ENCODE assay signal across 9 cellular contexts in the genomic region with DNA sequence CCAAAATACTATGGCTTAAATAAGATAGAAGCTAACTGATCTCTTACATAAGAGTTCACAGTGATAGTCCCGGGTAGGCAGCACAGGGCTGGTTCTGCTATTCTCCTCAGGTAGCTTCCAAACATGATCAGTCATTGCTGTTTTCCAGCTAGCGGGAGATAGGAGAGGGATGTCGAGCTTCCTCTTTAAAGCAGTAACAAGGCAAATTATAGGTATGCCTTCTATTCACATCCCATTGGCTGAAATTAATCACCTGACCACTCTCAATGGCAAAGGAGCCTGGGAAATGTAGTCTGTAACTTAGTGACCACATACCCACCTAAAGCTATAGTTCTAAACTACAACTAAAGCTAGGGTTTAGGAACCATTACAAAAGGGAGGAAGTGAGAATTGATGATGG. TPM values are rescaled to one million over a fixed set of nuclear protein-coding genes. Genes with fewer than 3 reads are reported as not detected.
A peak's percentile ranks its signal among the peaks of the same experiment; 100 is the strongest.
DNase-seq lines count a peak whose midpoint lies in the region; ATAC-seq and TF ChIP-seq lines count a peak whose summit lies in the region.
"Had no signal": no experiment of that assay in that cellular context is flagged by ENCODE, and none has a peak within 500 bp of the region (broad histone marks: within the 10 kb centered on the region; RNA-seq: fewer than 3 reads in every experiment).

No MANE protein-coding gene starts in this region.

- no peak overlapping the region for H3K9ac ChIP-seq in BLaER1 treated with 17β-estradiol and CSF1 and Interleukin-3, amounts not matched to agents 10 nM and 100 nM

- no peak overlapping the region for H3K27ac ChIP-seq in BLaER1 treated with 17β-estradiol and CSF1 and Interleukin-3, amounts not matched to agents 10 nM and 100 nM
- H3K27ac ChIP-seq in SJCRH30 (no peak overlapping the region), tibial nerve (no peak overlapping the region)
- H3K27ac ChIP-seq: VCaP had no signal

- WGBS in tibial nerve, 2 donors, result 3 to 6% methylated on average over 3 of the region's 3 CpGs

- TF ChIP-seq CTCF in epithelial cell of esophagus (IDR thresholded peaks at IDR 0.05; ENCODE audit: insufficient read depth, low read depth, low read length, missing control alignments), result no peak
- no peak for TF ChIP-seq CTCF in neural crest cell (conservative IDR thresholded peaks at IDR 0.05)
- no peak for TF ChIP-seq CTCF in tibial nerve (IDR thresholded peaks at IDR 0.05)

- H3K4me2 ChIP-seq in BLaER1 treated with 17β-estradiol and CSF1 and Interleukin-3, amounts not matched to agents 10 nM and 100 nM, result peak overlapping the region; percentile 2 to 66 (median 39); a peak in 14 of 22 replicates

- H3K4me1 ChIP-seq in BLaER1 treated with 17β-estradiol and CSF1 and Interleukin-3, amounts not matched to agents 10 nM and 100 nM, result no peaks in the 10 kb centered on the region
- H3K4me1 ChIP-seq in SJCRH30, result no peaks in the 10 kb centered on the region
- no peaks in the 10 kb centered on the region for H3K4me1 ChIP-seq in tibial nerve

- H3K4me3 Mint-ChIP-seq in neural crest cell, result peak overlapping the region; percentile 78

- peaks cover 10% of the 10 kb centered on the region for H3K4me1 Mint-ChIP-seq in neural crest cell

- H3K27me3 ChIP-seq in BLaER1 treated with 17β-estradiol and CSF1 and Interleukin-3, amounts not matched to agents 10 nM and 100 nM, result no peaks in the 10 kb centered on the region
- no peaks in the 10 kb centered on the region for H3K27me3 ChIP-seq in MG63
- no peaks in the 10 kb centered on the region for H3K27me3 ChIP-seq in SJCRH30
- H3K27me3 ChIP-seq in tibial nerve, result no peaks in the 10 kb centered on the region

- ATAC-seq in GM18499 (IDR thresholded peaks at IDR 0.05; ENCODE audit: insufficient read depth, unreplicated experiment) (peak; percentile 98), HG02642 (IDR thresholded peaks at IDR 0.05; ENCODE audit: poor library complexity, unreplicated experiment) (peak; percentile 98)

- DNase-seq in MG63 (peak; percentile 8), SJCRH30 (peak; percentile 49 to 86), epithelial cell of esophagus (ENCODE audit: low read depth) (peak; percentile 74), neural crest cell (ENCODE audit: low read depth, low spot score) (peak; percentile 16), tibial nerve (ENCODE audit: low spot score in 2 of 2) (no peak)

- no peaks in the 10 kb centered on the region for H3K36me3 Mint-ChIP-seq in neural crest cell (ENCODE audit: low read depth)

- no peak for TF ChIP-seq EP300 in tibial nerve (IDR thresholded peaks at IDR 0.05)

- no peaks in the 10 kb centered on the region for H3K36me3 ChIP-seq in BLaER1 treated with 17β-estradiol and CSF1 and Interleukin-3, amounts not matched to agents 10 nM and 100 nM
- H3K36me3 ChIP-seq in MG63 (no peaks in the 10 kb centered on the region), SJCRH30 (no peaks in the 10 kb centered on the region), tibial nerve (no peaks in the 10 kb centered on the region)

- H3K27me3 Mint-ChIP-seq in neural crest cell (ENCODE audit: low read depth), result peaks cover 22% of the 10 kb centered on the region

- H3K4me3 ChIP-seq in BLaER1 treated with 17β-estradiol and CSF1 and Interleukin-3, amounts not matched to agents 10 nM and 100 nM, result no peak overlapping the region; a peak in 1 of 20 replicates
- H3K4me3 ChIP-seq in MG63 (no peak overlapping the region), SJCRH30 (peak overlapping the region; percentile 32), epithelial cell of esophagus (ENCODE audit: low read length) (no peak overlapping the region), tibial nerve (no peak overlapping the region)

- TF ChIP-seq POLR2A in tibial nerve (IDR thresholded peaks at IDR 0.05), result no peak

- peaks cover 3% of the 10 kb centered on the region for H3K9me3 Mint-ChIP-seq in neural crest cell

- no peaks in the 10 kb centered on the region for H4K20me1 ChIP-seq in BLaER1 treated with 17β-estradiol and CSF1 and Interleukin-3, amounts not matched to agents 10 nM and 100 nM

- no peak overlapping the region for H3K27ac Mint-ChIP-seq in neural crest cell (ENCODE audit: unreplicated experiment)

- H3K9me3 ChIP-seq in BLaER1 treated with 17β-estradiol and CSF1 and Interleukin-3, amounts not matched to agents 10 nM and 100 nM (replicated peaks in 1 of 11), result no peaks in the 10 kb centered on the region
- H3K9me3 ChIP-seq in MG63 (no peaks in the 10 kb centered on the region), SJCRH30 (replicated peaks) (no peaks in the 10 kb centered on the region), tibial nerve (peaks cover 0 to 3% (median 0%) of the 10 kb centered on the region in 4 donors)

RNA-seq across cellular contexts. Expression of gene VRK1, which starts 34.5 kb away (rescaled TPM):
- 34.0 and 74.9 TPM in 2 replicates for total RNA-seq in MG63 (2014; rRNA removed; shearing (Covaris generic); ENCODE audit: low replicate concordance)
- total RNA-seq in SJCRH30 (2014; rRNA removed; shearing (Covaris generic)), result 119 and 124 TPM in 2 replicates
- total RNA-seq in neural crest cell (59.8 and 62.1 TPM in 2 replicates), tibial nerve (10 to 100 TPM in 1 of 4 donors, 1 to 10 TPM in 3; 5.4 to 11.0 (median 9.0) TPM)

Comparison
In these comparisons a context has a peak if more than half of its experiments do, and no peak if none do; other contexts are left out.
1. DNase-seq: peak in MG63 (single experiment), SJCRH30 (2 of 2), epithelial cell of esophagus (single experiment) and neural crest cell (single experiment); none in tibial nerve (0 of 2).